In genomic region chr3:15360786-15361493, GRCh38 we compare ENCODE assay signal across 11 cellular contexts. TPM values are rescaled to one million over a fixed set of nuclear protein-coding genes. Genes with fewer than 3 reads are reported as not detected.
A peak's percentile ranks its signal among the peaks of the same experiment; 100 is the strongest.
DNase-seq lines count a peak whose midpoint lies in the region; TF ChIP-seq lines count a peak whose summit lies in the region.
"Had no signal": no experiment of that assay in that cellular context is flagged by ENCODE, and none has a peak within 500 bp of the region (broad histone marks: within the 10 kb centered on the region; RNA-seq: fewer than 3 reads in every experiment).

No MANE protein-coding gene starts in this region.

- no peak overlapping the region for H3K4me3 Mint-ChIP-seq in activated naive CD4-positive, alpha-beta T cell treated with anti-CD3 and anti-CD28 coated beads for 36 hours
- H3K4me3 Mint-ChIP-seq: neural crest cell had no signal

- H3K27ac ChIP-seq in Peyer's patch (peak overlapping the region in 3 of 4 donors; percentile 52 to 73 (median 63)), tibial nerve (peak overlapping the region; percentile 10 to 68 (median 39))

- no peaks in the 10 kb centered on the region for H3K9me3 ChIP-seq in Peyer's patch
- H3K9me3 ChIP-seq in tibial nerve: no peaks in the 10 kb centered on the region
- H3K9me3 ChIP-seq: BE2C had no signal

- no peak for DNase-seq in activated naive CD4-positive, alpha-beta T cell treated with anti-CD3 and anti-CD28 coated beads for 36 hours
- no peak for DNase-seq in activated naive CD4-positive, alpha-beta T cell treated with Interleukin-2 at 50 U/mL for 16 hours
- DNase-seq in Peyer's patch (no peak), fibroblast of pulmonary artery (ENCODE audit: low read depth) (peak; percentile 38), tibial nerve (ENCODE audit: low spot score in 2 of 2) (no peak), lower leg skin (ENCODE audit: low spot score in 2 of 2) (no peak), hypothalamus (lab: John Stamatoyannopoulos, UW) (no peak), activated gamma-delta T cell (lab: John Stamatoyannopoulos, UW) (no peak)
- DNase-seq: foreskin melanocyte had no signal

- H3K27ac Mint-ChIP-seq in activated naive CD4-positive, alpha-beta T cell treated with anti-CD3 and anti-CD28 coated beads for 36 hours: peak overlapping the region; percentile 83

- CTCF ChIA-PET in activated naive CD4-positive, alpha-beta T cell treated with anti-CD3 and anti-CD28 coated beads for 36 hours (lab: Charles Lee): interaction anchor here (0.7 to 2.2 kb wide), 15 partner anchors 15 to 122 kb away, joined by 3 to 15 read pairs (median 4); partner anchors contain the start of gene SH3BP5

- TF ChIP-seq POLR2A in Peyer's patch (IDR thresholded peaks at IDR 0.05) (no peak), tibial nerve (IDR thresholded peaks at IDR 0.05) (no peak), lower leg skin (IDR thresholded peaks at IDR 0.05) (no peak)

- no peak overlapping the region for H3K4me3 ChIP-seq in Peyer's patch
- no peak overlapping the region for H3K4me3 ChIP-seq in fibroblast of pulmonary artery (replicated peaks; ENCODE audit: low read depth, low read length)
- H3K4me3 ChIP-seq in tibial nerve: no peak overlapping the region
- H3K4me3 ChIP-seq in lower leg skin (ENCODE audit: low read depth, poor library complexity, severe bottlenecking): no peak overlapping the region

- peaks cover 2% of the 10 kb centered on the region for H3K27me3 Mint-ChIP-seq in activated naive CD4-positive, alpha-beta T cell treated with anti-CD3 and anti-CD28 coated beads for 36 hours (ENCODE audit: low read depth)

- H3K36me3 ChIP-seq in Peyer's patch (no peaks in the 10 kb centered on the region), tibial nerve (no peaks in the 10 kb centered on the region)
- H3K36me3 ChIP-seq: BE2C had no signal

- H3K4me1 ChIP-seq in Peyer's patch (peaks cover 0 to 37% (median 15%) of the 10 kb centered on the region in 4 donors), tibial nerve (peaks cover 0 to 51% (median 21%) of the 10 kb centered on the region in 4 donors)
- H3K4me1 ChIP-seq: BE2C had no signal

- H3K36me3 Mint-ChIP-seq in activated naive CD4-positive, alpha-beta T cell treated with anti-CD3 and anti-CD28 coated beads for 36 hours (ENCODE audit: low read depth): no peaks in the 10 kb centered on the region

- TF ChIP-seq CTCF in Peyer's patch (IDR thresholded peaks at IDR 0.05): no peak
- no peak for TF ChIP-seq CTCF in fibroblast of pulmonary artery (IDR thresholded peaks at IDR 0.05; ENCODE audit: low read length, missing control alignments)
- no peak for TF ChIP-seq CTCF in tibial nerve (IDR thresholded peaks at IDR 0.05)
- no peak for TF ChIP-seq CTCF in lower leg skin (IDR thresholded peaks at IDR 0.05)

- intact Hi-C loops in activated naive CD4-positive, alpha-beta T cell treated with anti-CD3 and anti-CD28 coated beads for 36 hours (cut with micrococcal nuclease): loop anchor here (1.0 to 5.0 kb wide), 8 partner anchors 17 to 1150 kb away; partner anchors contain the start of genes NR2C2 and SH3BP5
- intact Hi-C loops in lower leg skin (cut with DNase I; ENCODE audit: low total_unique reads): no loop called here

- peaks cover 49% of the 10 kb centered on the region for H3K4me1 Mint-ChIP-seq in activated naive CD4-positive, alpha-beta T cell treated with anti-CD3 and anti-CD28 coated beads for 36 hours (ENCODE audit: low read depth)

- 25 to 49% methylated on average over 1 of the region's 1 CpG for WGBS in tibial nerve, 2 donors
- 59 to 62% methylated on average over 1 of the region's 1 CpG for WGBS in lower leg skin, 2 donors

- H3K9me3 Mint-ChIP-seq in activated naive CD4-positive, alpha-beta T cell treated with anti-CD3 and anti-CD28 coated beads for 36 hours: no peaks in the 10 kb centered on the region
- H3K9me3 Mint-ChIP-seq: neural crest cell had no signal

- no peak for TF ChIP-seq EP300 in tibial nerve (IDR thresholded peaks at IDR 0.05)

- H3K27me3 ChIP-seq in Peyer's patch (no peaks in the 10 kb centered on the region), tibial nerve (no peaks in the 10 kb centered on the region)
- H3K27me3 ChIP-seq: BE2C had no signal

RNA-seq across cellular contexts. Expression of gene SH3BP5, which starts 28.6 kb away (rescaled TPM):
- 1 to 10 TPM; 7.9 to 9.0 TPM for total RNA-seq in activated naive CD4-positive, alpha-beta T cell treated with anti-CD3 and anti-CD28 coated beads for 36 hours
- total RNA-seq in Peyer's patch (10 to 100 TPM; 12.8 to 64.4 (median 16.0) TPM), tibial nerve (100 to 1,000 TPM in 3 of 4 donors, 10 to 100 TPM in 1; 99.0 to 113 (median 105) TPM), lower leg skin (10 to 100 TPM; 10.7 to 30.3 (median 18.5) TPM)
